8 cellular contexts compared by ENCODE assay signal in the genomic region with DNA sequence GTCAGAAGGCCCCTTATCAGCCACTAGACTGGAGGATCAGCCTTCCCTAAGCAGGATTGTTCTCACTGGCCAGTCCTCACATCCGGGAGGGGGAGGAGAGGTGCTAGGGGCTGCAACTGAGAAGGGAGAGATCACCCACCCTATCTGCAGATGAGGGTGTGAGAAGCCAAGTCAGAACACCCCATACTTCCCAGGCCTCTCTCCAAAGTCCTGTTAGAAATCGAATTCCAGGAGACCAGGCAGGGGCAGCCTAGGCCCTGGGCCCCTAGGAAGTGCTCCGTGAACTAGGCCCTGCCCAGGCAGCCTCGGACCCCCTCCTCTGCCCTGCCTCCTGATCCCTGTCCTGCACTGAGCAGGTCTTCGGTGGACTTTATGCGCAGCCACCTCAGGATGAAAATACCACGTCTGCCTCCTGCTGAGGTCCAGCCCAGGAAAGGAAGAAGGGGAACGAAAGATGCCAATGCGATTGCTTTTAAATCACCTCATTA. TPM values are rescaled to one million over a fixed set of nuclear protein-coding genes. Genes with fewer than 3 reads are reported as not detected.
A peak's percentile ranks its signal among the peaks of the same experiment; 100 is the strongest.
DNase-seq lines count a peak whose midpoint lies in the region; ATAC-seq, FAIRE-seq and TF ChIP-seq lines count a peak whose summit lies in the region.

No MANE protein-coding gene starts in this region.

- POLR2A ChIA-PET in A549 (lab: Yijun Ruan, JAX), result interaction anchor here (1.6 kb wide), 1 partner anchor 25 kb away, joined by 4 read pairs; no protein-coding TSS in a partner anchor

- H3K4me3 Mint-ChIP-seq in brain, result peak overlapping the region; percentile 79 to 93 (median 86)

- peaks cover 38% of the 10 kb centered on the region for H3K4me1 Mint-ChIP-seq in brain

- no peaks in the 10 kb centered on the region for H3K27me3 Mint-ChIP-seq in brain

- DNase-seq in A549 (ENCODE audit: low read depth in 1 of 2, low spot score in 1 of 2) (peak in 1 of 2 experiments; percentile 26), HTR-8/SVneo (ENCODE audit: insufficient read length, low spot score) (peak; percentile 48), kidney tubule cell (ENCODE audit: low spot score) (peak; percentile 45), thyroid gland (peak in 1 of 2 donors; percentile 2), HUDEP-2 (lab: John Stamatoyannopoulos, UW; ENCODE audit: unreplicated experiment in 76 of 76) (no peak), GM12892 (ENCODE audit: insufficient read length) (no peak)

- H3K4me1 ChIP-seq in A549 (peaks cover 31% of the 10 kb centered on the region), thyroid gland (peaks cover 25 to 32% of the 10 kb centered on the region in 2 donors)

- H3K27ac ChIP-seq in A549, result peak overlapping the region; percentile 92 to 98
- H3K27ac ChIP-seq in thyroid gland, result peak overlapping the region; percentile 38 to 85 (median 73)

- H3K4me3 ChIP-seq in A549 (peak overlapping the region; percentile 93), thyroid gland (replicated peaks in 1 of 3) (peak overlapping the region; percentile 57 to 70 (median 70))

- WGBS in A549 (ENCODE audit: missing lambda C conversion rate), result 2% methylated on average over 8 of the region's 9 CpGs
- WGBS in thyroid gland, 2 donors, result 35 to 43% methylated on average over 9 of the region's 9 CpGs

- H3K4me2 ChIP-seq in A549, result peak overlapping the region; percentile 99

- ATAC-seq in A549, result peak; percentile 37 to 44; a peak in 5 of 6 replicates
- no peak for ATAC-seq in GM18861 (IDR thresholded peaks at IDR 0.05; ENCODE audit: unreplicated experiment)

- intact Hi-C loops in thyroid gland (cut with DNase I), result no loop called here

- TF ChIP-seq RAD21 in A549 (conservative IDR thresholded peaks at IDR 0.05 in 1 of 2, IDR thresholded peaks at IDR 0.05 in 1 of 2), result no peak

- FAIRE-seq in A549 (lab: Jason Lieb, UNC) (no peak), HTR-8/SVneo (lab: Jason Lieb, UNC) (peak; percentile 49), GM12892 (lab: Jason Lieb, UNC) (no peak)

- no peaks in the 10 kb centered on the region for H3K9me3 ChIP-seq in A549
- no peaks in the 10 kb centered on the region for H3K9me3 ChIP-seq in thyroid gland

- CTCF ChIA-PET in A549 (lab: Yijun Ruan, JAX), result interaction anchor here (0.9 to 3.0 kb wide), 3 partner anchors 17 to 70 kb away, joined by 3 to 11 read pairs (median 4); no protein-coding TSS in a partner anchor

- H3K9me3 Mint-ChIP-seq in brain, result peaks cover 0 to 3% (median 0%) of the 10 kb centered on the region in 5 experiments

- TF ChIP-seq EP300 in A549 (IDR thresholded peaks at IDR 0.05), result no peak

- H3K36me3 ChIP-seq in thyroid gland, result no peaks in the 10 kb centered on the region

- TF ChIP-seq POLR2A in A549 (IDR thresholded peaks at IDR 0.05; ENCODE audit: low read length) (no peak), thyroid gland (IDR thresholded peaks at IDR 0.05) (no peak), GM12892 (IDR thresholded peaks at IDR 0.05; ENCODE audit: low read depth, low read length) (no peak)

- H3K27ac Mint-ChIP-seq in brain, result peak overlapping the region; percentile 80 to 95 (median 88)

- H3K36me3 Mint-ChIP-seq in brain, result peaks cover 10% of the 10 kb centered on the region

- TF ChIP-seq CTCF in A549 (IDR thresholded peaks at IDR 0.05) (no peak), brain (conservative IDR thresholded peaks at IDR 0.05) (no peak), thyroid gland (IDR thresholded peaks at IDR 0.05) (no peak)

- H3K27me3 ChIP-seq in thyroid gland, result no peaks in the 10 kb centered on the region

TF ChIP-seq in A549, 52 proteins besides CTCF, POLR2A, EP300 and RAD21:
- 0 out of 2 replicates have a peak, but pooled peaks have one; percentile 14 for TF ChIP-seq PHF8 (IDR thresholded peaks at IDR 0.05; ENCODE audit: borderline replicate concordance, low read depth)
- TF ChIP-seq, protein P1, sequence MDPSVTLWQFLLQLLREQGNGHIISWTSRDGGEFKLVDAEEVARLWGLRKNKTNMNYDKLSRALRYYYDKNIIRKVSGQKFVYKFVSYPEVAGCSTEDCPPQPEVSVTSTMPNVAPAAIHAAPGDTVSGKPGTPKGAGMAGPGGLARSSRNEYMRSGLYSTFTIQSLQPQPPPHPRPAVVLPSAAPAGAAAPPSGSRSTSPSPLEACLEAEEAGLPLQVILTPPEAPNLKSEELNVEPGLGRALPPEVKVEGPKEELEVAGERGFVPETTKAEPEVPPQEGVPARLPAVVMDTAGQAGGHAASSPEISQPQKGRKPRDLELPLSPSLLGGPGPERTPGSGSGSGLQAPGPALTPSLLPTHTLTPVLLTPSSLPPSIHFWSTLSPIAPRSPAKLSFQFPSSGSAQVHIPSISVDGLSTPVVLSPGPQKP (IDR thresholded peaks at IDR 0.05; ENCODE audit: low read depth, low read length), result no peak

RNA-seq across cellular contexts. Expression of a gene that starts 0.9 kb away (rescaled TPM):
- polyA plus RNA-seq in A549 (2011; rRNA removed) (2.7 and 3.1 TPM in 2 replicates), A549 (2017; fragmentation: RNase III; extraction: RNeasy Plus Mini Kit Qiagen cat#74134 plus additional on column Dnase treatment) (5.2 to 7.0 TPM (median 6.9 TPM) in 3 replicates), brain (ENCODE audit: insufficient read depth, low read depth, low replicate concordance) (1.4 TPM)
- 3.0 and 4.5 TPM in 2 replicates for polyA plus RNA-seq in A549 (2012; cell fraction: cytosol; rRNA removed)
- 9.5 and 13.6 TPM in 2 replicates for polyA plus RNA-seq in A549 (2012; cell fraction: nucleus; rRNA removed)
- polyA minus RNA-seq in A549 (2011; rRNA and poly(A)+ RNA removed), result 8.3 and 8.4 TPM in 2 replicates
- 10 to 100 TPM; 12.7 to 23.0 (median 17.2) TPM for total RNA-seq in thyroid gland
- polyA plus RNA-seq in GM12892 (2012; ENCODE audit: missing spikeins), result not detected

RNA-seq across cellular contexts. Expression of a gene that starts 17.7 kb away (rescaled TPM):
- polyA plus RNA-seq in A549 (2011; rRNA removed) (not detected in 2 replicates), A549 (2017; fragmentation: RNase III; extraction: RNeasy Plus Mini Kit Qiagen cat#74134 plus additional on column Dnase treatment) (not detected in 3 replicates), brain (ENCODE audit: insufficient read depth, low read depth, low replicate concordance) (not detected)
- not detected in 2 replicates for polyA plus RNA-seq in A549 (2012; cell fraction: cytosol; rRNA removed)
- not detected in 2 replicates for polyA plus RNA-seq in A549 (2012; cell fraction: nucleus; rRNA removed)
- not detected in 2 replicates for polyA minus RNA-seq in A549 (2011; rRNA and poly(A)+ RNA removed)
- total RNA-seq in thyroid gland, result not detected
- polyA plus RNA-seq in GM12892 (2012; ENCODE audit: missing spikeins), result not detected

Comparison
In these comparisons a context has a peak if more than half of its experiments do, and no peak if none do; other contexts are left out.
1. DNase-seq: peak in HTR-8/SVneo (single experiment) and kidney tubule cell (single experiment); none in HUDEP-2 (0 of 76) and GM12892 (single experiment).